In genomic region chr4:8467016-8467415, GRCh38 we compare ENCODE assay signal across 36 cellular contexts.
"Had no signal": no experiment of that assay in that cellular context is flagged by ENCODE, and none has a peak within 500 bp of the region (broad histone marks: within the 10 kb centered on the region; RNA-seq: fewer than 3 reads in every experiment).

No MANE protein-coding gene starts in this region.

- H3K4me3 Mint-ChIP-seq: activated B cell treated with CpG ODN at 0.5 μM for 24 hours; activated CD4-positive, alpha-beta memory T cell treated with anti-CD3 and anti-CD28 coated beads for 36 hours; activated CD4-positive, alpha-beta T cell treated with anti-CD3 and anti-CD28 coated beads, Interleukin-2, amount 10 ng/mL, durations not matched to agents 24 days and 14 days; activated CD8-positive, alpha-beta T cell treated with anti-CD3 and anti-CD28 coated beads for 36 hours; activated naive CD4-positive, alpha-beta T cell treated with anti-CD3 and anti-CD28 coated beads for 36 hours; activated naive CD8-positive, alpha-beta T cell treated with anti-CD3 and anti-CD28 coated beads for 36 hours; activated T-cell treated with anti-CD3 and anti-CD28 coated beads, Interleukin-2, amount 50 U/mL, for 4 hours; activated T-cell treated with anti-CD3 and anti-CD28 coated beads, Interleukin-2, amount 50 U/mL, for 72 hours; activated T-helper 1 cell treated with anti-CD3 and anti-CD28 coated beads, Interleukin-12 subunit alpha, Interleukin-12 subunit beta, Interleukin-2, Interleukin-4 antibody, amounts not matched to agents 30 ng/mL and 10 ng/mL and 1 ng/mL, durations not matched to agents 14 hours and 24 hours and 36 hours; activated T-helper 17 cell treated with anti-CD3 and anti-CD28 coated beads, Interleukin-2, amount 50 U/mL, for 72 hours; T-helper 1 cell treated with Interleukin-12 subunit alpha and Interleukin-12 subunit beta and Interleukin-4 antibody, amounts not matched to agents 30 μg/mL and 1 μg/mL, for 36 hours; T-helper 2 cell treated with Interferon-gamma antibody and Interleukin-4, amounts not matched to agents 5 μg/mL and 100 μg/mL, for 36 hours had no signal

- H3K27me3 ChIP-seq: adrenal gland, body of pancreas, brain microvascular endothelial cell, breast epithelium had no signal

- H3K27me3 Mint-ChIP-seq: activated B cell treated with CpG ODN at 0.5 μM for 24 hours; activated CD4-positive, alpha-beta memory T cell treated with anti-CD3 and anti-CD28 coated beads for 36 hours; activated CD4-positive, alpha-beta T cell treated with anti-CD3 and anti-CD28 coated beads, Interleukin-2, amount 10 ng/mL, durations not matched to agents 24 days and 14 days; activated CD8-positive, alpha-beta T cell treated with anti-CD3 and anti-CD28 coated beads for 36 hours; activated naive CD8-positive, alpha-beta T cell treated with anti-CD3 and anti-CD28 coated beads for 36 hours; activated T-helper 17 cell treated with anti-CD3 and anti-CD28 coated beads, Interleukin-2, amount 50 U/mL, for 72 hours had no signal

- ATAC-seq: activated CD8-positive, alpha-beta T cell treated with anti-CD3 and anti-CD28 coated beads for 36 hours; activated naive CD4-positive, alpha-beta T cell treated with anti-CD3 and anti-CD28 coated beads, Interleukin-2, amount 50 U/mL, for 72 hours; activated T-cell treated with anti-CD3 and anti-CD28 coated beads, Interleukin-2, amount 50 U/mL, for 4 hours; activated T-helper 17 cell treated with anti-CD3 and anti-CD28 coated beads, Interleukin-2, amount 50 U/mL, for 72 hours; body of pancreas had no signal

- H3K4me3 ChIP-seq: adrenal gland, body of pancreas, breast epithelium had no signal

- DNase-seq: activated B cell treated with CpG ODN at 0.5 μM for 24 hours; activated CD4-positive, alpha-beta memory T cell treated with anti-CD3 and anti-CD28 coated beads for 36 hours; activated CD4-positive, alpha-beta T cell treated with anti-CD3 and anti-CD28 coated beads for 4 hours; activated CD4-positive, alpha-beta T cell treated with anti-CD3 and anti-CD28 coated beads, Interleukin-2, amount 10 ng/mL, durations not matched to agents 24 days and 14 days; activated CD4-positive, alpha-beta T cell treated with anti-CD3 and anti-CD28 coated beads, Interleukin-2, amount 50 U/mL, for 1 hour; activated CD4-positive, alpha-beta T cell treated with anti-CD3 and anti-CD28 coated beads, Interleukin-2, amount 50 U/mL, for 4 hours; activated CD4-positive, CD25-positive, alpha-beta regulatory T cell treated with anti-CD3 and anti-CD28 coated beads, Interleukin-2, amount 50 U/mL, for 72 hours; activated CD8-positive, alpha-beta memory T cell treated with anti-CD3 and anti-CD28 coated beads, Interleukin-2, amount 50 U/mL, for 4 hours; activated CD8-positive, alpha-beta T cell treated with anti-CD3 and anti-CD28 coated beads for 36 hours; activated effector memory CD4-positive, alpha-beta T cell treated with anti-CD3 and anti-CD28 coated beads, Interleukin-2, amount 50 U/mL, for 16 hours; activated gamma-delta T cell treated with Interleukin-2 at 50 U/mL for 16 hours; activated naive CD4-positive, alpha-beta T cell; activated naive CD4-positive, alpha-beta T cell treated with anti-CD3 and anti-CD28 coated beads for 36 hours; activated naive CD4-positive, alpha-beta T cell treated with anti-CD3 and anti-CD28 coated beads, Interleukin-2, amount 50 U/mL, for 16 hours; activated naive CD8-positive, alpha-beta T cell treated with anti-CD3 and anti-CD28 coated beads for 36 hours; activated T-cell treated with anti-CD3 and anti-CD28 coated beads for 4 hours; activated T-cell treated with anti-CD3 and anti-CD28 coated beads, Interleukin-2, amount 50 U/mL, for 1 hour; activated T-cell treated with anti-CD3 and anti-CD28 coated beads, Interleukin-2, amount 50 U/mL, for 4 hours; activated T-cell treated with anti-CD3 and anti-CD28 coated beads, Interleukin-2, amount 50 U/mL, for 72 hours; adrenal gland; amniotic stem cell; aorta; body of pancreas; brain microvascular endothelial cell; central memory CD4-positive, alpha-beta T cell; SW 1271; T-helper 1 cell; T-helper 2 cell; T-helper 9 cell had no signal

- H3K36me3 ChIP-seq: breast epithelium had no signal

- H3K27ac Mint-ChIP-seq: activated B cell treated with CpG ODN at 0.5 μM for 24 hours; activated CD4-positive, alpha-beta memory T cell treated with anti-CD3 and anti-CD28 coated beads for 36 hours; activated CD4-positive, alpha-beta T cell treated with anti-CD3 and anti-CD28 coated beads, Interleukin-2, amount 10 ng/mL, durations not matched to agents 24 days and 14 days; activated CD8-positive, alpha-beta T cell treated with anti-CD3 and anti-CD28 coated beads for 36 hours; activated naive CD4-positive, alpha-beta T cell treated with anti-CD3 and anti-CD28 coated beads for 36 hours; activated naive CD8-positive, alpha-beta T cell treated with anti-CD3 and anti-CD28 coated beads for 36 hours; activated T-cell treated with anti-CD3 and anti-CD28 coated beads, Interleukin-2, amount 50 U/mL, for 72 hours; activated T-helper 1 cell treated with anti-CD3 and anti-CD28 coated beads, Interleukin-12 subunit alpha, Interleukin-12 subunit beta, Interleukin-2, Interleukin-4 antibody, amounts not matched to agents 30 ng/mL and 10 ng/mL and 1 ng/mL, durations not matched to agents 14 hours and 24 hours and 36 hours; activated T-helper 17 cell treated with anti-CD3 and anti-CD28 coated beads, Interleukin-2, amount 50 U/mL, for 72 hours; T-helper 1 cell treated with Interleukin-12 subunit alpha and Interleukin-12 subunit beta and Interleukin-4 antibody, amounts not matched to agents 30 μg/mL and 1 μg/mL, for 36 hours; T-helper 2 cell treated with Interferon-gamma antibody and Interleukin-4, amounts not matched to agents 5 μg/mL and 100 μg/mL, for 36 hours had no signal

- H3K4me1 ChIP-seq: adrenal gland, body of pancreas had no signal

- H3K9me3 Mint-ChIP-seq: activated B cell treated with CpG ODN at 0.5 μM for 24 hours; activated CD4-positive, alpha-beta memory T cell treated with anti-CD3 and anti-CD28 coated beads for 36 hours; activated CD4-positive, alpha-beta T cell treated with anti-CD3 and anti-CD28 coated beads, Interleukin-2, amount 10 ng/mL, durations not matched to agents 24 days and 14 days; activated CD8-positive, alpha-beta T cell treated with anti-CD3 and anti-CD28 coated beads for 36 hours; activated naive CD4-positive, alpha-beta T cell treated with anti-CD3 and anti-CD28 coated beads for 36 hours; activated naive CD4-positive, alpha-beta T cell treated with anti-CD3 and anti-CD28 coated beads, Interleukin-2, amount 50 U/mL, for 72 hours; activated naive CD8-positive, alpha-beta T cell treated with anti-CD3 and anti-CD28 coated beads for 36 hours; activated T-cell treated with anti-CD3 and anti-CD28 coated beads, Interleukin-2, amount 50 U/mL, for 4 hours; activated T-cell treated with anti-CD3 and anti-CD28 coated beads, Interleukin-2, amount 50 U/mL, for 72 hours; activated T-helper 1 cell treated with anti-CD3 and anti-CD28 coated beads, Interleukin-12 subunit alpha, Interleukin-12 subunit beta, Interleukin-2, Interleukin-4 antibody, amounts not matched to agents 30 ng/mL and 10 ng/mL and 1 ng/mL, durations not matched to agents 14 hours and 24 hours and 36 hours; activated T-helper 17 cell treated with anti-CD3 and anti-CD28 coated beads, Interleukin-2, amount 50 U/mL, for 72 hours; T-helper 1 cell treated with Interleukin-12 subunit alpha and Interleukin-12 subunit beta and Interleukin-4 antibody, amounts not matched to agents 30 μg/mL and 1 μg/mL, for 36 hours; T-helper 2 cell treated with Interferon-gamma antibody and Interleukin-4, amounts not matched to agents 5 μg/mL and 100 μg/mL, for 36 hours had no signal

- H3K4me1 Mint-ChIP-seq: activated CD4-positive, alpha-beta T cell treated with anti-CD3 and anti-CD28 coated beads, Interleukin-2, amount 10 ng/mL, durations not matched to agents 24 days and 14 days; activated naive CD8-positive, alpha-beta T cell treated with anti-CD3 and anti-CD28 coated beads for 36 hours; activated T-helper 17 cell treated with anti-CD3 and anti-CD28 coated beads, Interleukin-2, amount 50 U/mL, for 72 hours had no signal

- H3K9me3 ChIP-seq: adrenal gland, body of pancreas, breast epithelium had no signal

- H3K27ac ChIP-seq: adrenal gland, body of pancreas, brain microvascular endothelial cell, breast epithelium, VCaP had no signal
